ENCODE assay signal across 8 cellular contexts in the genomic region with DNA sequence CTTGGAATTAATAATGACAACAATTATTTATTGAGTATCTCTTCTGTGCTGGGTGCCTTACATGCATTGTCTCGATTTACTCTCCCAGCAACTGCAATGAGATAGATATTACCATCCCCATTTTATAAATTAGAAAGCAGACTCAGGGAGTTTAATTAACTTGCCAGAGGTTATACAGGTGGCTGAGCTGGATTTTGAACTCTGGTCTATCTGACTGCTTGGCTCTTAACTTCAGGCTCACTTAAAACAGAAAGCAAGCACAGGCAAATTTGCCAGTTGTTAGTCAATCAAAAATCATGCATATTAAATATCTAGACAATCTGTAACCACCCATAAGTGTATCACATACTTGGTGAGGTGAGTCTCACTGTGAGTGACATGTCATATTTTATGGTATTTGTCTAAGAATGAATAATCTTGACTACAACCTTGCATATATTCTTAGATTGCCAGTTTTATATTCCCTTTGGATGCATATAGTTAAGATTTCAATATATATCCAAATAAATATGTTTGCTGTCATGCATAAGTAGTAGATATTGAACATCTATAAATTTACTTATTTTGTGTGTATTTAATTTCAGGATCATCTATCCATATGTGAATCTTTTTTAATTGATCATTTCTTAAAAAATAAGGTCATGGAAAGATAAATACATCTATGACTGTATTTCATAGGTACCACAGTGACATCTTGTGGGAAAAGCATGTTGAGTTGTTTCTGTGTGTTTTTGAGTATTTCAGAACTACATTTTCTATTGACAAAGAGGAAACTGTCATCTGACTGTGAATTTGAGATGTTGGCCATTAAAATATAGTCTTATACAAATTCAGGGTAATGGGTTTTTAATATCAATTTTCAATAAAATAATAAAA.
DNase-seq lines count a peak whose midpoint lies in the region; ATAC-seq and TF ChIP-seq lines count a peak whose summit lies in the region.

No MANE protein-coding gene starts in this region.

- ATAC-seq in RWPE2 (ENCODE audit: low read depth) = 0 out of 3 replicates have a peak, but pooled peaks have one; percentile 30
- ATAC-seq in heart right ventricle = peak in 4 of 8 donors; percentile 41 to 72 (median 56)
- no peak for ATAC-seq in HG03442 (IDR thresholded peaks at IDR 0.05; ENCODE audit: unreplicated experiment)
- no peak for ATAC-seq in HG02623 (IDR thresholded peaks at IDR 0.05; ENCODE audit: unreplicated experiment)
- ATAC-seq in HG02981 (IDR thresholded peaks at IDR 0.05; ENCODE audit: unreplicated experiment) = no peak

- 81 to 93% methylated on average over 1 of the region's 1 CpG for WGBS in heart right ventricle, 2 donors

- DNase-seq in A172 (ENCODE audit: low spot score) (peak; percentile 11), RWPE2 (ENCODE audit: low spot score) (no peak), heart right ventricle (no peak), 8988T (no peak)

- H3K27ac ChIP-seq in HEK293 (ENCODE audit: extremely low read depth, low read depth, low read length) (no peak overlapping the region), RWPE2 (ENCODE audit: poor library complexity, severe bottlenecking) (no peak overlapping the region), heart right ventricle (no peak overlapping the region)

- no peaks in the 10 kb centered on the region for H3K36me3 ChIP-seq in HEK293 (ENCODE audit: control insufficient read depth in 2 of 2, insufficient read depth in 1 of 2, low read length in 2 of 2)
- H3K36me3 ChIP-seq in RWPE2 (ENCODE audit: low read depth) = no peaks in the 10 kb centered on the region
- no peaks in the 10 kb centered on the region for H3K36me3 ChIP-seq in heart right ventricle

- TF ChIP-seq CTCF in HEK293 (tag by site-specific recombination; IDR thresholded peaks at IDR 0.05) (no peak), RWPE2 (IDR thresholded peaks at IDR 0.05; ENCODE audit: poor library complexity, severe bottlenecking) (peak; percentile 50), heart right ventricle (IDR thresholded peaks at IDR 0.05) (peak in 7 of 9 donors; percentile 31 to 63 (median 54))

- intact Hi-C loops in heart right ventricle (cut with DNase I) = loop anchor here in 8 of 10 donors (5.0 kb wide), 8 partner anchors 57 to 357 kb away; a partner anchor contains a TSS

- POLR2A ChIA-PET in HEK293 (lab: Yijun Ruan, JAX) = no interaction called here

- no peaks in the 10 kb centered on the region for H3K4me1 ChIP-seq in HEK293 (ENCODE audit: control insufficient read depth, insufficient read depth, low read length)
- peaks cover 3% of the 10 kb centered on the region for H3K4me1 ChIP-seq in RWPE2 (ENCODE audit: insufficient read depth, poor library complexity, severe bottlenecking)
- peaks cover 0 to 7% (median 0%) of the 10 kb centered on the region in 9 donors for H3K4me1 ChIP-seq in heart right ventricle

- no peaks in the 10 kb centered on the region for H3K9me3 ChIP-seq in HEK293 (ENCODE audit: control insufficient read depth, insufficient read depth, low read depth, low read length)
- H3K9me3 ChIP-seq in RWPE2 (ENCODE audit: severe bottlenecking) = no peaks in the 10 kb centered on the region
- H3K9me3 ChIP-seq in heart right ventricle = no peaks in the 10 kb centered on the region

- CTCF ChIA-PET in HEK293 (lab: Yijun Ruan, JAX) = interaction anchor here (0.7 kb wide), 4 partner anchors 91 to 1593 kb away, joined by 3 read pairs; no protein-coding TSS in a partner anchor

- H3K27me3 ChIP-seq in RWPE2 (ENCODE audit: insufficient read depth, poor library complexity, severe bottlenecking) (no peaks in the 10 kb centered on the region), heart right ventricle (no peaks in the 10 kb centered on the region)

- no peak overlapping the region for H3K4me3 ChIP-seq in HEK293 (ENCODE audit: low read depth, low read length)
- no peak overlapping the region for H3K4me3 ChIP-seq in RWPE2 (ENCODE audit: severe bottlenecking)
- no peak overlapping the region for H3K4me3 ChIP-seq in heart right ventricle

TF ChIP-seq in HEK293, 187 proteins besides CTCF, POLR2A, EP300 and RAD21:
- TF ChIP-seq ZNF837 (tag by site-specific recombination; IDR thresholded peaks at IDR 0.05) (no peak), ZNF654 (tag by site-specific recombination; IDR thresholded peaks at IDR 0.05; ENCODE audit: low read depth) (peak; percentile 74)
